17 cellular contexts compared by ENCODE assay signal in the genomic region with DNA sequence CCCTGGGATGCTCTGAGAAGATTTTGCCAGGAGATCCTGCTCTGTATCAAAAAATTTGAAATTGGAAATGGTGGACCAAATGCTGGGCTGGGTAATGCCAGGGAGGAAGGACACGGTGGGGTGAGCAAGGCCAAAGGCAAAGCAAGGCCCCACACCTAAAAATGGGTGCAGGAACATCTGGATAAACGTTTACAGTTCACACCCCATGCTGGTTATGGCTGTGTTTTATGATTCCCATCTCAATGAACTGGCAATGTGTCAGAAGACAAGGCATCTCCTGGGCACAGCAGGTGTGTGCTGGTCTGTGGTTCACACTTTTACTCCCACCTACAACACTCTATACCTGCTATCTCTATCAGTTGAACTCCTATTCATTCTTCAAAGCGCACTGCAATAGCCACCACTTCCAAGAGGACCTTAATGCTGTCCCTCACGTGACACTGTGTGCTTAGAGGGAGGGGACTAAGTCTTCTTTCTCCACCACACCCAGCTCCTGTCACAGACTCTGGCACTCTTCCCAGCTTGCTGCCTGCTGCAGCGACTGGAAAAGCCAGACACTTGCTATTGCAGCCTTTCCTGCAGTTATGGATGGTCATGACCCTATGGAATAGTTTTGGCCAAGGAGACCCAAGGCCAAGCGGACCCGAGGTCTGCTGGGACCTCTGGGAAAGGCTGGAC.
DNase-seq lines count a peak whose midpoint lies in the region; ATAC-seq and TF ChIP-seq lines count a peak whose summit lies in the region.
"Had no signal": no experiment of that assay in that cellular context is flagged by ENCODE, and none has a peak within 500 bp of the region (broad histone marks: within the 10 kb centered on the region; RNA-seq: fewer than 3 reads in every experiment).

No MANE protein-coding gene starts in this region.

- in situ Hi-C loops in Caki2 (cut with HindIII; ENCODE audit: low pct_unique_long_range_greater_than_20kb, low sequenced_read_pairs) = no loop called here

- no TSS peak for BruUV-seq in MCF 10A (replicated peaks; lab: Mats Ljungman, UMichigan)

- no peak overlapping the region for H2AFZ ChIP-seq in hepatocyte

- peak; percentile 3 for DNase-seq in Caki2 (ENCODE audit: low read depth)
- peak; percentile 3 for DNase-seq in NCI-H460 (ENCODE audit: extremely low read depth, low read depth)
- DNase-seq in hepatocyte (ENCODE audit: low spot score) = peak; percentile 68
- DNase-seq in activated T-cell treated with anti-CD3 and anti-CD28 coated beads, Interleukin-2, amount 50 U/mL, for 4 hours = no peak
- DNase-seq in MCF 10A (ENCODE audit: unreplicated experiment) = no peak
- DNase-seq: activated CD4-positive, alpha-beta T cell treated with anti-CD3 and anti-CD28 coated beads for 36 hours; activated CD8-positive, alpha-beta memory T cell treated with anti-CD3 and anti-CD28 coated beads, Interleukin-2, amount 50 U/mL, for 48 hours; activated naive CD4-positive, alpha-beta T cell treated with anti-CD3 and anti-CD28 coated beads for 36 hours; GOT3; naive thymus-derived CD4-positive, alpha-beta T cell had no signal

- H3K27ac ChIP-seq in HEK293 (ENCODE audit: extremely low read depth, low read depth, low read length) (no peak overlapping the region), hepatocyte (no peak overlapping the region)
- H3K27ac ChIP-seq: BLaER1, coronary artery, SJSA1, tibial nerve had no signal

- H3K9me2 ChIP-seq in hepatocyte (replicated peaks; ENCODE audit: insufficient read depth) = no peaks in the 10 kb centered on the region

- intact Hi-C loops in MCF 10A (cut with micrococcal nuclease) = no loop called here

- H3K27ac Mint-ChIP-seq in MCF 10A (ENCODE audit: low read depth, unreplicated experiment) = no peak overlapping the region
- H3K27ac Mint-ChIP-seq: activated CD4-positive, alpha-beta T cell treated with anti-CD3 and anti-CD28 coated beads for 36 hours; activated naive CD4-positive, alpha-beta T cell treated with anti-CD3 and anti-CD28 coated beads for 36 hours; naive thymus-derived CD4-positive, alpha-beta T cell; progenitor cell of endocrine pancreas had no signal

- H3K79me2 ChIP-seq in hepatocyte = no peaks in the 10 kb centered on the region

- TF ChIP-seq CTCF in HEK293 (tag by site-specific recombination; IDR thresholded peaks at IDR 0.05) = no peak
- TF ChIP-seq CTCF in hepatocyte (IDR thresholded peaks at IDR 0.05; ENCODE audit: poor library complexity) = no peak
- TF ChIP-seq CTCF in MCF 10A (IDR thresholded peaks at IDR 0.05; ENCODE audit: unreplicated experiment) = no peak

- no peaks in the 10 kb centered on the region for H4K20me1 ChIP-seq in hepatocyte (ENCODE audit: insufficient read depth, poor library complexity, severe bottlenecking)

- H3K4me3 Mint-ChIP-seq in activated T-cell treated with anti-CD3 and anti-CD28 coated beads, Interleukin-2, amount 50 U/mL, for 4 hours = no peak overlapping the region
- no peak overlapping the region for H3K4me3 Mint-ChIP-seq in MCF 10A (ENCODE audit: unreplicated experiment)
- H3K4me3 Mint-ChIP-seq: activated CD4-positive, alpha-beta T cell treated with anti-CD3 and anti-CD28 coated beads for 36 hours; activated naive CD4-positive, alpha-beta T cell treated with anti-CD3 and anti-CD28 coated beads for 36 hours; naive thymus-derived CD4-positive, alpha-beta T cell had no signal

- no peak overlapping the region for H3K4me2 ChIP-seq in hepatocyte

- POLR2A ChIA-PET in HEK293 (lab: Yijun Ruan, JAX) = no interaction called here
- POLR2A ChIA-PET in MCF 10A (lab: Yijun Ruan, JAX) = no interaction called here

- peaks cover 8% of the 10 kb centered on the region for H3K27me3 Mint-ChIP-seq in activated T-cell treated with anti-CD3 and anti-CD28 coated beads, Interleukin-2, amount 50 U/mL, for 4 hours (ENCODE audit: low read depth)
- H3K27me3 Mint-ChIP-seq in MCF 10A (ENCODE audit: insufficient read depth, unreplicated experiment) = no peaks in the 10 kb centered on the region

- H3K4me3 ChIP-seq in HEK293 (ENCODE audit: low read depth, low read length) = no peak overlapping the region
- no peak overlapping the region for H3K4me3 ChIP-seq in hepatocyte
- H3K4me3 ChIP-seq: BLaER1, coronary artery, SJSA1, tibial nerve had no signal

- H3K4me1 Mint-ChIP-seq in activated T-cell treated with anti-CD3 and anti-CD28 coated beads, Interleukin-2, amount 50 U/mL, for 4 hours (ENCODE audit: low read depth) = no peaks in the 10 kb centered on the region
- no peaks in the 10 kb centered on the region for H3K4me1 Mint-ChIP-seq in MCF 10A (ENCODE audit: insufficient read depth, unreplicated experiment)
- H3K4me1 Mint-ChIP-seq: activated CD4-positive, alpha-beta T cell treated with anti-CD3 and anti-CD28 coated beads for 36 hours; naive thymus-derived CD4-positive, alpha-beta T cell had no signal

- H3K4me1 ChIP-seq in HEK293 (ENCODE audit: control insufficient read depth, insufficient read depth, low read length) (no peaks in the 10 kb centered on the region), hepatocyte (ENCODE audit: insufficient read depth) (no peaks in the 10 kb centered on the region)
- H3K4me1 ChIP-seq: SJSA1, tibial nerve had no signal

- CTCF ChIA-PET in HEK293 (lab: Yijun Ruan, JAX) (no interaction called here), MCF 10A (lab: Yijun Ruan, JAX) (interaction anchor here (0.7 kb wide), 1 partner anchor 162 kb away, joined by 3 read pairs; no protein-coding TSS in a partner anchor)

- 79% methylated on average over 7 of the region's 7 CpGs for WGBS in hepatocyte (ENCODE audit: low lambda C conversion rate, missing lambda C conversion rate)

- no peaks in the 10 kb centered on the region for H3K27me3 ChIP-seq in hepatocyte
- H3K27me3 ChIP-seq: BLaER1, SJSA1, tibial nerve had no signal

- H3K36me3 ChIP-seq in HEK293 (ENCODE audit: control insufficient read depth in 2 of 2, insufficient read depth in 1 of 2, low read length in 2 of 2) = no peaks in the 10 kb centered on the region
- no peaks in the 10 kb centered on the region for H3K36me3 ChIP-seq in hepatocyte (replicated peaks; ENCODE audit: insufficient read depth, low read depth)
- H3K36me3 ChIP-seq: BLaER1, SJSA1, tibial nerve had no signal

- H3K9me3 ChIP-seq in HEK293 (ENCODE audit: control insufficient read depth, insufficient read depth, low read depth, low read length) (no peaks in the 10 kb centered on the region), hepatocyte (ENCODE audit: low read depth) (no peaks in the 10 kb centered on the region)
- H3K9me3 ChIP-seq: BLaER1, tibial nerve had no signal

- no peaks in the 10 kb centered on the region for H3K36me3 Mint-ChIP-seq in activated T-cell treated with anti-CD3 and anti-CD28 coated beads, Interleukin-2, amount 50 U/mL, for 4 hours (ENCODE audit: insufficient read depth)
- H3K36me3 Mint-ChIP-seq in MCF 10A (ENCODE audit: insufficient read depth, unreplicated experiment) = no peaks in the 10 kb centered on the region
- H3K36me3 Mint-ChIP-seq: naive thymus-derived CD4-positive, alpha-beta T cell had no signal

- H3K9me3 Mint-ChIP-seq in activated T-cell treated with anti-CD3 and anti-CD28 coated beads, Interleukin-2, amount 50 U/mL, for 4 hours = no peaks in the 10 kb centered on the region
- H3K9me3 Mint-ChIP-seq in MCF 10A (ENCODE audit: unreplicated experiment) = peaks cover 20% of the 10 kb centered on the region

- ATAC-seq in activated T-cell treated with anti-CD3 and anti-CD28 coated beads, Interleukin-2, amount 50 U/mL, for 4 hours = no peak
- no peak for ATAC-seq in GM18517 (IDR thresholded peaks at IDR 0.05; ENCODE audit: unreplicated experiment)
- ATAC-seq: activated CD4-positive, alpha-beta T cell treated with anti-CD3 and anti-CD28 coated beads for 36 hours; naive thymus-derived CD4-positive, alpha-beta T cell had no signal

TF ChIP-seq in HEK293, 187 proteins besides CTCF, POLR2A, EP300 and RAD21 (continues in another document):
- TF ChIP-seq HOXD13 (CRISPR knock-in tag; IDR thresholded peaks at IDR 0.05; ENCODE audit: borderline replicate concordance) = no peak
- no peak for TF ChIP-seq BCL11B (tag by site-specific recombination; IDR thresholded peaks at IDR 0.05; ENCODE audit: low read depth)
- TF ChIP-seq ZIC2 (tag by site-specific recombination; IDR thresholded peaks at IDR 0.05) = peak; percentile 63
- TF ChIP-seq ZNF140 (tag by site-specific recombination; IDR thresholded peaks at IDR 0.05) = no peak
- TF ChIP-seq ZNF768 (tag by site-specific recombination; IDR thresholded peaks at IDR 0.05) = no peak
- no peak for TF ChIP-seq KLF9 (tag by site-specific recombination; IDR thresholded peaks at IDR 0.05; ENCODE audit: low read depth)
- peak; percentile 93 for TF ChIP-seq KLF1 (tag by site-specific recombination; IDR thresholded peaks at IDR 0.05)
- TF ChIP-seq ZFP3 (tag by site-specific recombination; IDR thresholded peaks at IDR 0.05; ENCODE audit: low read depth) = peak; percentile 67
- no peak for TF ChIP-seq ZNF704 (tag by site-specific recombination; IDR thresholded peaks at IDR 0.05)
- peak; percentile 83 for TF ChIP-seq ZNF18 (tag by site-specific recombination; IDR thresholded peaks at IDR 0.05)
- no peak for TF ChIP-seq ZXDB (tag by site-specific recombination; IDR thresholded peaks at IDR 0.05)

Comparison
In these comparisons a context has a peak if more than half of its experiments do, and no peak if none do; other contexts are left out.
1. DNase-seq: peak in Caki2 (single experiment), NCI-H460 (single experiment) and hepatocyte (single experiment); none in activated T-cell treated with anti-CD3 and anti-CD28 coated beads, Interleukin-2, amount 50 U/mL, for 4 hours (single experiment) and MCF 10A (single experiment).